ENCODE assay signal across 21 cellular contexts in genomic region chr1:30639881-30640452, GRCh38.
DNase-seq lines count a peak whose midpoint lies in the region; ATAC-seq and TF ChIP-seq lines count a peak whose summit lies in the region.
"Had no signal": no experiment of that assay in that cellular context is flagged by ENCODE, and none has a peak within 500 bp of the region (broad histone marks: within the 10 kb centered on the region; RNA-seq: fewer than 3 reads in every experiment).

No MANE protein-coding gene starts in this region.

- no peaks in the 10 kb centered on the region for H3K79me2 ChIP-seq in GM23338 (replicated peaks; ENCODE audit: insufficient read depth)
- H3K79me2 ChIP-seq in mesendoderm (ENCODE audit: control insufficient read depth, insufficient read depth, low read length): no peaks in the 10 kb centered on the region
- H3K79me2 ChIP-seq in SK-N-SH (ENCODE audit: insufficient read depth): no peaks in the 10 kb centered on the region

- no peak overlapping the region for H3K4me3 ChIP-seq in GM23338
- H3K4me3 ChIP-seq in HEK293 (ENCODE audit: low read depth, low read length): no peak overlapping the region
- no peak overlapping the region for H3K4me3 ChIP-seq in mesendoderm (ENCODE audit: low read length)
- no peak overlapping the region for H3K4me3 ChIP-seq in SK-N-SH (ENCODE audit: low read depth in 2 of 2, low read length in 1 of 2)
- H3K4me3 ChIP-seq: HAP-1, MG63, SJSA1 had no signal

- peak overlapping the region; percentile 19 for H3K56ac ChIP-seq in mesendoderm (ENCODE audit: low read length)

- H3K4me3 Mint-ChIP-seq in GM23338: no peak overlapping the region
- H3K4me3 Mint-ChIP-seq: CD8-positive, alpha-beta memory T cell; IgD-negative memory B cell; T-helper 17 cell had no signal

- H2AK5ac ChIP-seq in mesendoderm (ENCODE audit: low read length): no peak overlapping the region

- no peak overlapping the region for H2BK120ac ChIP-seq in mesendoderm (ENCODE audit: low read depth, low read length)

- H3K36me3 ChIP-seq in GM23338 (ENCODE audit: insufficient read depth): no peaks in the 10 kb centered on the region
- no peaks in the 10 kb centered on the region for H3K36me3 ChIP-seq in HEK293 (ENCODE audit: control insufficient read depth in 2 of 2, insufficient read depth in 1 of 2, low read length in 2 of 2)
- H3K36me3 ChIP-seq in mesendoderm (ENCODE audit: control insufficient read depth, insufficient read depth, low read length): no peaks in the 10 kb centered on the region
- H3K36me3 ChIP-seq in SK-N-SH (replicated peaks in 1 of 2; ENCODE audit: control insufficient read depth in 1 of 2, insufficient read depth in 2 of 2, low read length in 1 of 2): no peaks in the 10 kb centered on the region
- H3K36me3 ChIP-seq: HAP-1, MG63, SJSA1 had no signal

- no peak overlapping the region for H3K9ac ChIP-seq in mesendoderm (ENCODE audit: low read length)
- H3K9ac ChIP-seq in SK-N-SH: no peak overlapping the region

- TF ChIP-seq RAD21 in SK-N-SH (IDR thresholded peaks at IDR 0.05; ENCODE audit: low read length): no peak

- no peaks in the 10 kb centered on the region for H3K4me1 Mint-ChIP-seq in GM23338
- H3K4me1 Mint-ChIP-seq: CD8-positive, alpha-beta memory T cell; IgD-negative memory B cell; T-helper 17 cell had no signal

- no peaks in the 10 kb centered on the region for H3K36me3 Mint-ChIP-seq in GM23338 (ENCODE audit: low read depth)
- H3K36me3 Mint-ChIP-seq: CD8-positive, alpha-beta memory T cell; IgD-negative memory B cell had no signal

- H3K9me2 ChIP-seq in GM23338 (ENCODE audit: insufficient read depth): no peaks in the 10 kb centered on the region
- no peaks in the 10 kb centered on the region for H3K9me2 ChIP-seq in SK-N-SH

- POLR2A ChIA-PET in HEK293 (lab: Yijun Ruan, JAX) (no interaction called here), SK-N-SH (lab: Yijun Ruan, JAX) (no interaction called here)

- H2BK15ac ChIP-seq in mesendoderm (replicated peaks; ENCODE audit: low read depth): no peak overlapping the region

- TF ChIP-seq CTCF in GM23338 (conservative IDR thresholded peaks at IDR 0.05; ENCODE audit: low read depth in 2 of 2): no peak
- no peak for TF ChIP-seq CTCF in HEK293 (tag by site-specific recombination; IDR thresholded peaks at IDR 0.05)
- no peak for TF ChIP-seq CTCF in SK-N-SH (IDR thresholded peaks at IDR 0.05)

- DNase-seq in GM23338 (ENCODE audit: low spot score): no peak
- peak; percentile 64 for DNase-seq in NCI-H69 (lab: John Stamatoyannopoulos, UW)
- no peak for DNase-seq in mesendoderm
- no peak for DNase-seq in SK-N-SH
- no peak for DNase-seq in middle frontal gyrus (ENCODE audit: extremely low spot score, low spot score)
- DNase-seq: ACHN; C1 segment of cervical spinal cord; CD8-positive, alpha-beta memory T cell; Kasumi-1; MG63; NCI-H1048; NCI-H187; NCI-H510A treated with DMSO at 0.1 percent for 48 hours; T-helper 17 cell had no signal

- H3K4ac ChIP-seq in mesendoderm (ENCODE audit: low read depth, low read length): no peak overlapping the region

- TF ChIP-seq EP300 in SK-N-SH (IDR thresholded peaks at IDR 0.05; ENCODE audit: borderline replicate concordance in 1 of 2, low read depth in 1 of 2, low read length in 1 of 2): no peak

- no peak overlapping the region for H3K27ac ChIP-seq in GM23338 (ENCODE audit: low read depth)
- no peak overlapping the region for H3K27ac ChIP-seq in HEK293 (ENCODE audit: extremely low read depth, low read depth, low read length)
- no peak overlapping the region for H3K27ac ChIP-seq in mesendoderm (ENCODE audit: low read depth, low read length)
- H3K27ac ChIP-seq in SK-N-SH (ENCODE audit: low read depth in 2 of 2, low read length in 1 of 2): no peak overlapping the region
- H3K27ac ChIP-seq: HL-60, SJSA1 had no signal

- H3K23ac ChIP-seq in mesendoderm (ENCODE audit: low read length): no peak overlapping the region

- H3K27ac Mint-ChIP-seq in GM23338: no peak overlapping the region
- H3K27ac Mint-ChIP-seq: CD8-positive, alpha-beta memory T cell; IgD-negative memory B cell; T-helper 17 cell had no signal

- no peaks in the 10 kb centered on the region for H3K9me3 Mint-ChIP-seq in GM23338
- H3K9me3 Mint-ChIP-seq: CD8-positive, alpha-beta memory T cell; IgD-negative memory B cell had no signal

- CTCF ChIA-PET in HEK293 (lab: Yijun Ruan, JAX) (interaction anchor here (0.6 kb wide), 1 partner anchor 1293 kb away, joined by 3 read pairs; no protein-coding TSS in a partner anchor), SK-N-SH (lab: Yijun Ruan, JAX) (interaction anchor here (1.0 to 1.4 kb wide), 2 partner anchors 20 to 260 kb away, joined by 3 read pairs; no protein-coding TSS in a partner anchor)

- H4K20me1 ChIP-seq in GM23338 (replicated peaks; ENCODE audit: insufficient read depth): no peaks in the 10 kb centered on the region
- no peaks in the 10 kb centered on the region for H4K20me1 ChIP-seq in SK-N-SH (ENCODE audit: insufficient read depth)

- H4K5ac ChIP-seq in mesendoderm (ENCODE audit: low read length): no peak overlapping the region

- no peaks in the 10 kb centered on the region for H3K4me1 ChIP-seq in GM23338 (ENCODE audit: insufficient read depth)
- H3K4me1 ChIP-seq in HEK293 (ENCODE audit: control insufficient read depth, insufficient read depth, low read length): no peaks in the 10 kb centered on the region
- H3K4me1 ChIP-seq in mesendoderm (ENCODE audit: control insufficient read depth, low read depth, low read length): peaks cover 3% of the 10 kb centered on the region
- H3K4me1 ChIP-seq in SK-N-SH (ENCODE audit: control insufficient read depth in 1 of 2, insufficient read depth in 2 of 2, low read depth in 1 of 2, low read length in 1 of 2): peaks cover 0 to 26% of the 10 kb centered on the region in 2 experiments; a peak in 1 of 4 replicates
- H3K4me1 ChIP-seq: HAP-1, SJSA1 had no signal

- whole genome bisulfite sequencing in mesendoderm (ENCODE audit: extremely low coverage, insufficient coverage, low lambda C conversion rate): no CpG with 5 or more reads among the region's 13 CpGs
- 27% methylated on average over 8 of the region's 13 CpGs for WGBS in SK-N-SH (ENCODE audit: low lambda C conversion rate)

- no peaks in the 10 kb centered on the region for H3F3A ChIP-seq in GM23338 (replicated peaks; ENCODE audit: low read depth)
- H3F3A ChIP-seq in SK-N-SH (replicated peaks; ENCODE audit: insufficient read depth): no peaks in the 10 kb centered on the region

- no peak overlapping the region for H3K4me2 ChIP-seq in GM23338
- no peak overlapping the region for H3K4me2 ChIP-seq in mesendoderm (ENCODE audit: low read length)
- no peak overlapping the region for H3K4me2 ChIP-seq in SK-N-SH

- no peak overlapping the region for H4K8ac ChIP-seq in mesendoderm (ENCODE audit: low read depth, low read length)

- no peak overlapping the region for H2BK5ac ChIP-seq in mesendoderm (ENCODE audit: low read length)

- H3K27me3 ChIP-seq in GM23338 (ENCODE audit: insufficient read depth) (no peaks in the 10 kb centered on the region), mesendoderm (ENCODE audit: insufficient read depth, low read length, poor library complexity) (no peaks in the 10 kb centered on the region), SK-N-SH (ENCODE audit: insufficient read depth) (no peaks in the 10 kb centered on the region)
- H3K27me3 ChIP-seq: MG63 had no signal

- H2AFZ ChIP-seq in GM23338 (peak overlapping the region; percentile 28; the same call in 1 of the 2 replicates), SK-N-SH (ENCODE audit: low read depth) (no peak overlapping the region)

- no peaks in the 10 kb centered on the region for H3K79me1 ChIP-seq in mesendoderm (ENCODE audit: low read length)

- no peak overlapping the region for H3K18ac ChIP-seq in mesendoderm (ENCODE audit: low read length)

- peaks cover 4% of the 10 kb centered on the region for H3K27me3 Mint-ChIP-seq in GM23338 (ENCODE audit: insufficient read depth, low read depth, poor library complexity)

- H3K9me3 ChIP-seq in HEK293 (ENCODE audit: control insufficient read depth, insufficient read depth, low read depth, low read length) (no peaks in the 10 kb centered on the region), SK-N-SH (no peaks in the 10 kb centered on the region)
- H3K9me3 ChIP-seq: HAP-1, MG63, SJSA1 had no signal

- ATAC-seq in GM23338: no peak
- no peak for ATAC-seq in GM21367 (IDR thresholded peaks at IDR 0.05; ENCODE audit: unreplicated experiment)
- ATAC-seq: Panc1, T-helper 17 cell had no signal

TF ChIP-seq in GM23338, 12 proteins besides CTCF, POLR2A, EP300 and RAD21 (continues in another document):
- no peak for TF ChIP-seq ZNF331 (CRISPR knock-in tag; IDR thresholded peaks at IDR 0.05; ENCODE audit: low read depth)
- TF ChIP-seq JUNB (IDR thresholded peaks at IDR 0.05; ENCODE audit: unreplicated experiment): no peak

TF ChIP-seq in HEK293, 187 proteins besides CTCF, POLR2A, EP300 and RAD21 (continues in another document):
- peak; percentile 45; the same call in 1 of the 2 replicates for TF ChIP-seq ZNF664 (tag by site-specific recombination; IDR thresholded peaks at IDR 0.05)
- no peak for TF ChIP-seq GLIS2 (tag by site-specific recombination; IDR thresholded peaks at IDR 0.05)
- peak; percentile 19; the same call in 1 of the 2 replicates for TF ChIP-seq ZBTB48 (tag by site-specific recombination; IDR thresholded peaks at IDR 0.05)

TF ChIP-seq in SK-N-SH, 30 proteins besides CTCF, POLR2A, EP300 and RAD21 (continues in another document):
- TF ChIP-seq ZBTB33 (IDR thresholded peaks at IDR 0.05; ENCODE audit: borderline replicate concordance, low read depth) (no peak), JUND (IDR thresholded peaks at IDR 0.05) (no peak), MEF2A (IDR thresholded peaks at IDR 0.05; ENCODE audit: borderline replicate concordance, low read depth) (no peak), SMC3 (IDR thresholded peaks at IDR 0.05; ENCODE audit: low read depth, low read length) (no peak), RCOR1 (IDR thresholded peaks at IDR 0.05; ENCODE audit: low read length) (no peak), MXI1 (IDR thresholded peaks at IDR 0.05; ENCODE audit: low read depth, low read length) (no peak), EZH2phosphoT487 (IDR thresholded peaks at IDR 0.05; ENCODE audit: borderline replicate concordance, low read depth) (no peak), GATA2 (CRISPR knock-in tag; IDR thresholded peaks at IDR 0.05) (no peak)
